In genomic region chr15:23477920-23478319, GRCh38 we compare ENCODE assay signal across 33 cellular contexts. TPM values are rescaled to one million over a fixed set of nuclear protein-coding genes. Genes with fewer than 3 reads are reported as not detected.
"Had no signal": no experiment of that assay in that cellular context is flagged by ENCODE, and none has a peak within 500 bp of the region (broad histone marks: within the 10 kb centered on the region; RNA-seq: fewer than 3 reads in every experiment).

No MANE protein-coding gene starts in this region.

- H3K4me3 Mint-ChIP-seq: stimulated activated effector memory CD8-positive, alpha-beta T cell treated with anti-CD3 and anti-CD28 coated beads, Interleukin-12 subunit alpha, Interleukin-12 subunit beta, amount 100 ng/mL, for 72 hours; stimulated activated memory B cell treated with anti-CD40 and anti-IgM and Interleukin-4, amounts not matched to agents 10 μg/mL and 1 μg/mL and 100 μg/mL, for 72 hours; stimulated activated naive B cell treated with anti-CD40 and anti-IgM and Interleukin-4, amounts not matched to agents 10 μg/mL and 1 μg/mL and 100 μg/mL, for 72 hours; stimulated activated naive CD8-positive, alpha-beta T cell treated with anti-CD3 and anti-CD28 coated beads, Interleukin-15, amount 100 ng/mL, for 72 hours; stimulated activated naive CD8-positive, alpha-beta T cell treated with anti-CD3 and anti-CD28 coated beads, Interleukin-15, Interleukin-2, amounts not matched to agents 100 ng/mL and 50 ng/mL, for 24 hours; type B pancreatic cell had no signal

- DNase-seq: stimulated activated CD4-positive, alpha-beta T cell treated with anti-CD3 and anti-CD28 coated beads, Interleukin-2, amount 100 ng/mL, for 48 hours; stimulated activated CD4-positive, alpha-beta T cell treated with anti-CD3 and anti-CD28 coated beads, Interleukin-4, amount 100 ng/mL, for 1 hour; stimulated activated CD4-positive, alpha-beta T cell treated with anti-CD3 and anti-CD28 coated beads, Interleukin-4, amount 100 ng/mL, for 24 hours; stimulated activated CD4-positive, alpha-beta T cell treated with anti-CD3 and anti-CD28 coated beads, Interleukin-4, amount 100 ng/mL, for 4 hours; stimulated activated CD8-positive, alpha-beta memory T cell treated with anti-CD3 and anti-CD28 coated beads, Interleukin-4, amount 100 ng/mL, for 48 hours; stimulated activated naive B cell treated with anti-CD40 and anti-IgM and Interleukin-4, amounts not matched to agents 10 μg/mL and 1 μg/mL and 100 μg/mL, for 72 hours; stimulated activated naive CD4-positive, alpha-beta T cell; stimulated activated naive CD4-positive, alpha-beta T cell treated with Interleukin-2 at 50 U/mL for 16 hours; stimulated activated naive CD8-positive, alpha-beta T cell treated with anti-CD3 and anti-CD28 coated beads, Interleukin-15, amount 100 ng/mL, for 72 hours; stimulated activated naive CD8-positive, alpha-beta T cell treated with anti-CD3 and anti-CD28 coated beads, Interleukin-15, Interleukin-2, amounts not matched to agents 100 U/mL and 50 U/mL, for 24 hours; stomach; substantia nigra; testis; thyroid gland; tibial artery; transverse colon; trophoblast cell; upper lobe of right lung; uterus had no signal

- FAIRE-seq: urothelium cell line had no signal

- H3K4me3 ChIP-seq: stomach, suprapubic skin, testis, thoracic aorta, thyroid gland, tibial artery, tibial nerve, transverse colon, upper lobe of left lung, upper lobe of right lung, uterus, vagina had no signal

- H3K4me1 ChIP-seq: stomach, suprapubic skin, testis, thyroid gland, tibial artery, tibial nerve, transverse colon, upper lobe of left lung, upper lobe of right lung, uterus, vagina had no signal

- H3K4me1 Mint-ChIP-seq: stimulated activated effector memory CD8-positive, alpha-beta T cell treated with anti-CD3 and anti-CD28 coated beads, Interleukin-12 subunit alpha, Interleukin-12 subunit beta, amount 100 ng/mL, for 72 hours; stimulated activated memory B cell treated with anti-CD40 and anti-IgM and Interleukin-4, amounts not matched to agents 10 μg/mL and 1 μg/mL and 100 μg/mL, for 72 hours had no signal

- H3K9me3 Mint-ChIP-seq: stimulated activated effector memory CD8-positive, alpha-beta T cell treated with anti-CD3 and anti-CD28 coated beads, Interleukin-12 subunit alpha, Interleukin-12 subunit beta, amount 100 ng/mL, for 72 hours; stimulated activated memory B cell treated with anti-CD40 and anti-IgM and Interleukin-4, amounts not matched to agents 10 μg/mL and 1 μg/mL and 100 μg/mL, for 72 hours; stimulated activated naive B cell treated with anti-CD40 and anti-IgM and Interleukin-4, amounts not matched to agents 10 μg/mL and 1 μg/mL and 100 μg/mL, for 72 hours; stimulated activated naive CD8-positive, alpha-beta T cell treated with anti-CD3 and anti-CD28 coated beads, Interleukin-15, amount 100 ng/mL, for 72 hours; stimulated activated naive CD8-positive, alpha-beta T cell treated with anti-CD3 and anti-CD28 coated beads, Interleukin-15, Interleukin-2, amounts not matched to agents 100 ng/mL and 50 ng/mL, for 24 hours; type B pancreatic cell had no signal

- H3K27ac Mint-ChIP-seq: stimulated activated effector memory CD8-positive, alpha-beta T cell treated with anti-CD3 and anti-CD28 coated beads, Interleukin-12 subunit alpha, Interleukin-12 subunit beta, amount 100 ng/mL, for 72 hours; stimulated activated memory B cell treated with anti-CD40 and anti-IgM and Interleukin-4, amounts not matched to agents 10 μg/mL and 1 μg/mL and 100 μg/mL, for 72 hours; stimulated activated naive B cell treated with anti-CD40 and anti-IgM and Interleukin-4, amounts not matched to agents 10 μg/mL and 1 μg/mL and 100 μg/mL, for 72 hours; stimulated activated naive CD8-positive, alpha-beta T cell treated with anti-CD3 and anti-CD28 coated beads, Interleukin-15, Interleukin-2, amounts not matched to agents 100 ng/mL and 50 ng/mL, for 24 hours; type B pancreatic cell had no signal

- H3K36me3 Mint-ChIP-seq: stimulated activated effector memory CD8-positive, alpha-beta T cell treated with anti-CD3 and anti-CD28 coated beads, Interleukin-12 subunit alpha, Interleukin-12 subunit beta, amount 100 ng/mL, for 72 hours; stimulated activated memory B cell treated with anti-CD40 and anti-IgM and Interleukin-4, amounts not matched to agents 10 μg/mL and 1 μg/mL and 100 μg/mL, for 72 hours; stimulated activated naive B cell treated with anti-CD40 and anti-IgM and Interleukin-4, amounts not matched to agents 10 μg/mL and 1 μg/mL and 100 μg/mL, for 72 hours; type B pancreatic cell had no signal

- H3K27ac ChIP-seq: stomach, suprapubic skin, testis, thoracic aorta, thyroid gland, tibial artery, tibial nerve, transverse colon, upper lobe of left lung, upper lobe of right lung, uterus, vagina had no signal

- H3K27me3 Mint-ChIP-seq: stimulated activated memory B cell treated with anti-CD40 and anti-IgM and Interleukin-4, amounts not matched to agents 10 μg/mL and 1 μg/mL and 100 μg/mL, for 72 hours; stimulated activated naive CD8-positive, alpha-beta T cell treated with anti-CD3 and anti-CD28 coated beads, Interleukin-15, amount 100 ng/mL, for 72 hours; stimulated activated naive CD8-positive, alpha-beta T cell treated with anti-CD3 and anti-CD28 coated beads, Interleukin-15, Interleukin-2, amounts not matched to agents 100 ng/mL and 50 ng/mL, for 24 hours; type B pancreatic cell had no signal

- H3K27me3 ChIP-seq: testis, thyroid gland, tibial artery, tibial nerve, transverse colon, upper lobe of left lung, upper lobe of right lung, uterus, vagina had no signal

- H3K36me3 ChIP-seq: stomach, suprapubic skin, thoracic aorta, thyroid gland, tibial artery, tibial nerve, transverse colon, upper lobe of left lung, upper lobe of right lung, uterus, vagina had no signal

- H3K9me3 ChIP-seq: stomach, suprapubic skin, testis, thoracic aorta, thyroid gland, tibial artery, tibial nerve, transverse colon, upper lobe of left lung, upper lobe of right lung, uterus, vagina had no signal

- ATAC-seq: stimulated activated effector memory CD8-positive, alpha-beta T cell treated with anti-CD3 and anti-CD28 coated beads, Interleukin-12 subunit alpha, Interleukin-12 subunit beta, amount 100 ng/mL, for 72 hours; stimulated activated memory B cell treated with anti-CD40 and anti-IgM and Interleukin-4, amounts not matched to agents 10 μg/mL and 1 μg/mL and 100 μg/mL, for 72 hours; stimulated activated naive B cell treated with anti-CD40 and anti-IgM and Interleukin-4, amounts not matched to agents 10 μg/mL and 1 μg/mL and 100 μg/mL, for 72 hours; stimulated activated naive CD8-positive, alpha-beta T cell treated with anti-CD3 and anti-CD28 coated beads, Interleukin-15, amount 100 ng/mL, for 72 hours; stimulated activated naive CD8-positive, alpha-beta T cell treated with anti-CD3 and anti-CD28 coated beads, Interleukin-15, Interleukin-2, amounts not matched to agents 100 U/mL and 50 U/mL, for 24 hours; upper lobe of right lung had no signal

RNA-seq across cellular contexts. Expression of gene GOLGA6L2, which starts 30.9 kb away (rescaled TPM):
- total RNA-seq: stomach, subcutaneous adipose tissue, suprapubic skin, temporal lobe, thoracic aorta, thyroid gland, tibial nerve, transverse colon, upper lobe of left lung, upper lobe of right lung, ureter, urinary bladder, uterus, vagina had no signal
- polyA plus RNA-seq: stomach, urinary bladder had no signal
